Comparison of ENCODE assay signal across 4 cellular contexts in the genomic region with DNA sequence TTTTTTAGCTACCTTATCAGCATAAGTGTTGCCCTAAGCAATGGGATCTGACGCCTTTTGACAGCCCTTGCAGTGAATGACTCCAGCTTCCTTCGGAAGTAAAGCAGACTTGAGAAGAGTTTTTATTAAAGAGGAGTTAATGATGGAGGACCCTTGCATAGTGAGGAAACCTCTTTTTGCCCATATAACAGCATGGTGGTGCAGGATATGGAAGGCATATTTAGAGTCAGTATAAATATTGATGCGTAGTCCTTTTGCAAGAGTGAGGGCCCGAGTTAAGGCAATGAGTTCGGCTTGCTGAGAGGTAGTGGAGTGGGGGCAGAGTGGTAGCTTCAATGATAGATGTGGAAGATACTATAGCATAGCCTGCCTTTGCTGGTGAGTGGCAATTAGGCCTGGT. TPM values are rescaled to one million over a fixed set of nuclear protein-coding genes. Genes with fewer than 3 reads are reported as not detected.
DNase-seq lines count a peak whose midpoint lies in the region; ATAC-seq, FAIRE-seq and TF ChIP-seq lines count a peak whose summit lies in the region.
"Not testable (repeated sequence)": the region's sequence is repeated elsewhere in the genome, so short reads cannot be mapped to it uniquely, and the experiment has no call there.

No MANE protein-coding gene starts in this region.

- H3K9ac ChIP-seq in K562 (ENCODE audit: insufficient read depth in 1 of 2, low read depth in 2 of 2, low read length in 2 of 2); mesendoderm (ENCODE audit: low read length): not testable (repeated sequence)

- intact Hi-C loops in K562 (cut with micrococcal nuclease): not testable (repeated sequence)

- not testable (repeated sequence) for H2BK15ac ChIP-seq in mesendoderm (replicated peaks; ENCODE audit: low read depth)

- H3K23ac ChIP-seq in mesendoderm (ENCODE audit: low read length): not testable (repeated sequence)

- not testable (repeated sequence) for H3K9me3 ChIP-seq in HEK293 (ENCODE audit: control insufficient read depth, insufficient read depth, low read depth, low read length)
- peaks cover 19% of the 10 kb centered on the region for H3K9me3 ChIP-seq in K562 (replicated peaks; ENCODE audit: control insufficient read depth, insufficient read depth, low read depth, low read length)

- H3K36me3 ChIP-seq in HEK293 (ENCODE audit: control insufficient read depth in 2 of 2, insufficient read depth in 1 of 2, low read length in 2 of 2) (peaks cover 0 to 17% of the 10 kb centered on the region in 2 experiments; a peak in 1 of 3 replicates), K562 (ENCODE audit: control insufficient read depth, insufficient read depth, low read length) (peaks cover 17% of the 10 kb centered on the region; the same call in 2 of the 3 replicates)
- not testable (repeated sequence) for H3K36me3 ChIP-seq in mesendoderm (ENCODE audit: control insufficient read depth, insufficient read depth, low read length)

- H2BK120ac ChIP-seq in mesendoderm (ENCODE audit: low read depth, low read length): not testable (repeated sequence)

- H2BK5ac ChIP-seq in mesendoderm (ENCODE audit: low read length): not testable (repeated sequence)

- H3K9me1 ChIP-seq in K562 (ENCODE audit: control insufficient read depth, insufficient read depth, low read length): not testable (repeated sequence)

- not testable (repeated sequence) for H3K79me2 ChIP-seq in K562 (ENCODE audit: control insufficient read depth, insufficient read depth, low read length); mesendoderm (ENCODE audit: control insufficient read depth, insufficient read depth, low read length)

- H4K20me1 ChIP-seq in K562 (replicated peaks; ENCODE audit: control insufficient read depth, insufficient read depth, low read length): not testable (repeated sequence)

- H3K4me1 ChIP-seq in HEK293 (ENCODE audit: control insufficient read depth, insufficient read depth, low read length); K562 (replicated peaks in 1 of 2; ENCODE audit: control insufficient read depth in 2 of 2, insufficient read depth in 2 of 2, low read length in 2 of 2); mesendoderm (ENCODE audit: control insufficient read depth, low read depth, low read length): not testable (repeated sequence)

- TF ChIP-seq CTCF in HEK293 (tag by site-specific recombination; IDR thresholded peaks at IDR 0.05); K562 (IDR thresholded peaks at IDR 0.05 in 2 of 3, conservative IDR thresholded peaks at IDR 0.05 in 1 of 3; ENCODE audit: insufficient read depth in 2 of 3, low read depth in 1 of 3, low read length in 3 of 3): not testable (repeated sequence)

- H2AK5ac ChIP-seq in mesendoderm (ENCODE audit: low read length): not testable (repeated sequence)

- H2AFZ ChIP-seq in K562 (ENCODE audit: low read depth, low read length): not testable (repeated sequence)

- H4K5ac ChIP-seq in mesendoderm (ENCODE audit: low read length): not testable (repeated sequence)

- POLR2A ChIA-PET in HEK293 (lab: Yijun Ruan, JAX): not testable (repeated sequence)
- POLR2A ChIA-PET in K562 (lab: Yijun Ruan, JAX): interaction anchor here (0.6 kb wide), 1 partner anchor 1094 kb away, joined by 3 read pairs; no protein-coding TSS in a partner anchor

- not testable (repeated sequence) for H3K56ac ChIP-seq in mesendoderm (ENCODE audit: low read length)

- not testable (repeated sequence) for FAIRE-seq in K562 (lab: Jason Lieb, UNC)

- CTCF ChIA-PET in HEK293 (lab: Yijun Ruan, JAX); K562 (lab: Yijun Ruan, JAX; ENCODE audit: low intra/inter-chr PET ratio): not testable (repeated sequence)

- TF ChIP-seq EP300 in K562 (IDR thresholded peaks at IDR 0.05; ENCODE audit: low read length): not testable (repeated sequence)

- not testable (repeated sequence) for H3K4me2 ChIP-seq in K562 (ENCODE audit: insufficient read depth, low read length); mesendoderm (ENCODE audit: low read length)

- H3K27ac ChIP-seq in HEK293 (ENCODE audit: extremely low read depth, low read depth, low read length); K562 (ENCODE audit: extremely low read depth, low read depth, low read length); mesendoderm (ENCODE audit: low read depth, low read length): not testable (repeated sequence)

- H3K27me3 ChIP-seq in K562 (ENCODE audit: control insufficient read depth in 2 of 2, insufficient read depth in 2 of 2, low read length in 2 of 2); mesendoderm (ENCODE audit: insufficient read depth, low read length, poor library complexity): not testable (repeated sequence)

- H3K18ac ChIP-seq in mesendoderm (ENCODE audit: low read length): not testable (repeated sequence)

- not testable (repeated sequence) for H3K79me1 ChIP-seq in mesendoderm (ENCODE audit: low read length)

- WGBS in K562 (ENCODE audit: insufficient coverage, low coverage, missing lambda C conversion rate): 84% methylated on average over 5 of the region's 5 CpGs
- WGBS in mesendoderm (ENCODE audit: extremely low coverage, insufficient coverage, low lambda C conversion rate): no CpG with 5 or more reads among the region's 5 CpGs

- in situ Hi-C loops in K562 (cut with MboI): not testable (repeated sequence)

- not testable (repeated sequence) for H3K4ac ChIP-seq in mesendoderm (ENCODE audit: low read depth, low read length)

- H4K8ac ChIP-seq in mesendoderm (ENCODE audit: low read depth, low read length): not testable (repeated sequence)

- DNase-seq in HT-29 (ENCODE audit: low spot score): peak; percentile 5
- not testable (repeated sequence) for DNase-seq in K562 (ENCODE audit: extremely low read depth in 1 of 4, low spot score in 3 of 4)
- peak; percentile 22 for DNase-seq in mesendoderm

- TF ChIP-seq POLR2A in K562 (conservative IDR thresholded peaks at IDR 0.05): not testable (repeated sequence)

- TF ChIP-seq RAD21 in K562 (CRISPR knock-in tag; conservative IDR thresholded peaks at IDR 0.05 in 1 of 2, IDR thresholded peaks at IDR 0.05 in 1 of 2): not testable (repeated sequence)

- ATAC-seq in K562: not testable (repeated sequence)

- not testable (repeated sequence) for BruUV-seq in K562 (replicated peaks; lab: Mats Ljungman, UMichigan)

- not testable (repeated sequence) for H3K4me3 ChIP-seq in HEK293 (ENCODE audit: low read depth, low read length); K562; mesendoderm (ENCODE audit: low read length)

TF ChIP-seq in HEK293, 187 proteins besides CTCF, POLR2A, EP300 and RAD21:
- TF ChIP-seq ZNF600 (tag by site-specific recombination; IDR thresholded peaks at IDR 0.05): peak; percentile 86

TF ChIP-seq in K562, 482 proteins besides CTCF, POLR2A, EP300 and RAD21:
- TF ChIP-seq TRIM24 (IDR thresholded peaks at IDR 0.05) (peak in 1 of 2 experiments; percentile 41; a peak in 1 of 4 replicates), CBX5 (IDR thresholded peaks at IDR 0.05; ENCODE audit: borderline replicate concordance, low read depth) (peak; percentile 91), TRIM28 (IDR thresholded peaks at IDR 0.05) (peak; percentile 88), CBX3 (IDR thresholded peaks at IDR 0.05; ENCODE audit: borderline replicate concordance in 1 of 2, low read length in 2 of 2) (0 out of 3 replicates have a peak, but pooled peaks of 1 of the 2 experiments have one; percentile 31)
- TF ChIP-seq, protein P1, sequence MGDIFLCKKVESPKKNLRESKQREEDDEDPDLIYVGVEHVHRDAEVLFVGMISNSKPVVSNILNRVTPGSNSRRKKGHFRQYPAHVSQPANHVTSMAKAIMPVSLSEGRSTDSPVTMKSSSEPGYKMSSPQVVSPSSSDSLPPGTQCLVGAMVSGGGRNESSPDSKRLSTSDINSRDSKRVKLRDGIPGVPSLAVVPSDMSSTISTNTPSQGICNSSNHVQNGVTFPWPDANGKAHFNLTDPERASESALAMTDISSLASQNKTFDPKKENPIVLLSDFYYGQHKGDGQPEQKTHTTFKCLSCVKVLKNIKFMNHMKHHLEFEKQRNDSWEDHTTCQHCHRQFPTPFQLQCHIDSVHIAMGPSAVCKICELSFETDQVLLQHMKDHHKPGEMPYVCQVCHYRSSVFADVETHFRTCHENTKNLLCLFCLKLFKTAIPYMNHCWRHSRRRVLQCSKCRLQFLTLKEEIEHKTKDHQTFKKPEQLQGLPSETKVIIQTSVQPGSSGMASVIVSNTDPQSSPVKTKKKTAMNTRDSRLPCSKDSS (IDR thresholded peaks at IDR 0.05; ENCODE audit: low read depth, partially characterized antibody): peak; percentile 60

RNA-seq across cellular contexts. Expression of a gene that starts 28.7 kb away (rescaled TPM):
- total RNA-seq in HT-29 (2014; rRNA removed; shearing (Covaris generic)): 22.1 and 26.4 TPM in 2 replicates
- 132 and 175 TPM in 2 replicates for total RNA-seq in K562 (2011; cell fraction: chromatin; rRNA removed; ENCODE audit: low replicate concordance)
- total RNA-seq in K562 (2011; cell fraction: nucleolus; rRNA removed): 71.4 and 98.6 TPM in 2 replicates
- 110 and 155 TPM in 2 replicates for total RNA-seq in K562 (2011; cell fraction: nucleoplasm; rRNA removed)
- total RNA-seq in K562 (2014; rRNA removed): 64.0 and 81.9 TPM in 2 replicates
- total RNA-seq in K562 (2014; rRNA removed; fragmentation: Illumina TruSeq; extraction: Trizol): 77.2 and 80.7 TPM in 2 replicates
- 64.4 and 71.8 TPM in 2 replicates for total RNA-seq in K562 (2015; rRNA removed; fragmentation: Illumina TruSeq; extraction: Trizol)
- 61.3 and 62.6 TPM in 2 replicates for total RNA-seq in K562 (2021)
- polyA plus RNA-seq in K562 (2011; rRNA removed): 113 and 128 TPM in 2 replicates
- 56.2 and 89.6 TPM in 2 replicates for polyA plus RNA-seq in K562 (2011; cell fraction: cytosol; rRNA removed)
- 118 and 147 TPM in 2 replicates for polyA plus RNA-seq in K562 (2011; cell fraction: nucleus; rRNA removed)
- polyA plus RNA-seq in K562 (2012): 38.3 and 38.8 TPM in 2 replicates
- polyA plus RNA-seq in K562 (2014; fragmentation: Illumina TruSeq; extraction: Trizol): 81.1 and 89.0 TPM in 2 replicates
- polyA plus RNA-seq in K562 (2014; fragmentation: Nextera tagmentation; extraction: Ambion mirVana): 100 to 1,000 TPM in 1 of 2 experiments, 10 to 100 TPM in 1; 50.7 to 102 TPM
- polyA plus RNA-seq in K562 (2014; rRNA removed): 71.0 and 79.8 TPM in 2 replicates
- 121 and 131 TPM in 2 replicates for polyA minus RNA-seq in K562 (2011; rRNA and poly(A)+ RNA removed)
- polyA minus RNA-seq in K562 (2011; cell fraction: cytosol; rRNA and poly(A)+ RNA removed): 23.8 and 34.1 TPM in 2 replicates
- polyA minus RNA-seq in K562 (2011; cell fraction: nucleus; rRNA and poly(A)+ RNA removed): 93.0 and 109 TPM in 2 replicates
- polyA plus RNA-seq in mesendoderm (2013, experiment 1 of 2): 26.2 TPM
- polyA plus RNA-seq in mesendoderm (2013, experiment 2 of 2): 29.0 TPM
